30 cellular contexts compared by ENCODE assay signal in the genomic region with DNA sequence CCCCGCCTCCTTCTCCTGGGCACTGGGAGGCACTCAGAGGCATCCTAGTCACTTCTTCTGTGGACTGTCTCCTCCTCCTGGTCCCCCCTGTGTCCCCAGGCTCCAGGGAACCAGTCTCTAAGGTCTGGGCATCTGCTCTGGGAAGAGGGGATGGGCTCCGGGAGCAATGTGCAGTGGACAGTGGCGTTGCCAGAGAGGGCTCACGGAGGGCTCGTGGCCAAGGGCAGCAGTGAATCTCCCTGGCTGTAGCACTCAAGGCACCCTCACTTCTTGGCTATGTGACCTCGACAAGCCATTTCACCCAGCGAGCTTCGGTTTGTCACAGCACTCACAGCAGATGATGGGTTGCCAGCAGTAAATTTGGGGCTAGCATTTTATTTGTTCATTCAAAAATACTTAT.
"Had no signal": no experiment of that assay in that cellular context is flagged by ENCODE, and none has a peak within 500 bp of the region (broad histone marks: within the 10 kb centered on the region; RNA-seq: fewer than 3 reads in every experiment).

No MANE protein-coding gene starts in this region.

- H3K36me3 Mint-ChIP-seq: activated naive CD8-positive, alpha-beta T cell had no signal

- H3K4me1 ChIP-seq: body of pancreas, breast epithelium had no signal

- H3K4me3 ChIP-seq: body of pancreas, breast epithelium, cardiac muscle cell, coronary artery, dorsolateral prefrontal cortex had no signal

- H3K4me3 Mint-ChIP-seq: activated B cell treated with CpG ODN at 0.5 μM for 24 hours; activated CD8-positive, alpha-beta T cell treated with anti-CD3 and anti-CD28 coated beads for 36 hours; activated naive CD8-positive, alpha-beta T cell; activated T-cell treated with anti-CD3 and anti-CD28 coated beads, Interleukin-2, amount 50 U/mL, for 4 hours; activated T-helper 17 cell treated with anti-CD3 and anti-CD28 coated beads, Interleukin-2, amount 50 U/mL, for 72 hours; central memory CD8-positive, alpha-beta T cell; dendritic cell treated with granulocyte-macrophage colony-stimulating factor and Interleukin-4, amounts not matched to agents 40 ng/mL and 50 ng/mL, for 4 days; endodermal cell; T-helper 17 cell; T-helper 2 cell treated with Interferon-gamma antibody and Interleukin-4, amounts not matched to agents 5 μg/mL and 100 μg/mL, for 36 hours had no signal

- H3K27me3 ChIP-seq: body of pancreas, breast epithelium, cardiac muscle cell had no signal

- H3K36me3 ChIP-seq: breast epithelium, cardiac muscle cell, WERI-Rb-1 had no signal

- H3K27ac Mint-ChIP-seq: activated B cell treated with CpG ODN at 0.5 μM for 24 hours; activated CD8-positive, alpha-beta T cell treated with anti-CD3 and anti-CD28 coated beads for 36 hours; activated naive CD8-positive, alpha-beta T cell; activated T-helper 17 cell treated with anti-CD3 and anti-CD28 coated beads, Interleukin-2, amount 50 U/mL, for 72 hours; dendritic cell treated with granulocyte-macrophage colony-stimulating factor and Interleukin-4, amounts not matched to agents 40 ng/mL and 50 ng/mL, for 4 days; T-helper 17 cell; T-helper 2 cell treated with Interferon-gamma antibody and Interleukin-4, amounts not matched to agents 5 μg/mL and 100 μg/mL, for 36 hours had no signal

- H3K9me3 ChIP-seq: body of pancreas, breast epithelium had no signal

- H3K4me1 Mint-ChIP-seq: activated B cell treated with CpG ODN at 0.5 μM for 24 hours; central memory CD8-positive, alpha-beta T cell had no signal

- H3K27ac ChIP-seq: body of pancreas, breast epithelium, coronary artery, dorsolateral prefrontal cortex, WERI-Rb-1 had no signal

- H3K9me3 Mint-ChIP-seq: activated B cell treated with CpG ODN at 0.5 μM for 24 hours; activated CD8-positive, alpha-beta T cell treated with anti-CD3 and anti-CD28 coated beads for 36 hours; activated T-cell treated with anti-CD3 and anti-CD28 coated beads, Interleukin-2, amount 50 U/mL, for 4 hours; activated T-helper 17 cell treated with anti-CD3 and anti-CD28 coated beads, Interleukin-2, amount 50 U/mL, for 72 hours; central memory CD8-positive, alpha-beta T cell; dendritic cell treated with granulocyte-macrophage colony-stimulating factor and Interleukin-4, amounts not matched to agents 40 ng/mL and 50 ng/mL, for 4 days; endodermal cell; T-helper 2 cell treated with Interferon-gamma antibody and Interleukin-4, amounts not matched to agents 5 μg/mL and 100 μg/mL, for 36 hours had no signal

- H3K27me3 Mint-ChIP-seq: activated B cell treated with CpG ODN at 0.5 μM for 24 hours; activated CD8-positive, alpha-beta T cell treated with anti-CD3 and anti-CD28 coated beads for 36 hours; activated naive CD8-positive, alpha-beta T cell; activated T-helper 17 cell treated with anti-CD3 and anti-CD28 coated beads, Interleukin-2, amount 50 U/mL, for 72 hours; T-helper 17 cell had no signal

- DNase-seq: activated B cell treated with CpG ODN at 0.5 μM for 24 hours; activated CD4-positive, alpha-beta T cell treated with anti-CD3 and anti-CD28 coated beads for 48 hours; activated CD4-positive, alpha-beta T cell treated with anti-CD3 and anti-CD28 coated beads, Interleukin-2, amount 50 U/mL, for 1 hour; activated CD4-positive, alpha-beta T cell treated with anti-CD3 and anti-CD28 coated beads, Interleukin-2, amount 50 U/mL, for 48 hours; activated CD8-positive, alpha-beta memory T cell treated with anti-CD3 and anti-CD28 coated beads for 24 hours; activated CD8-positive, alpha-beta T cell treated with anti-CD3 and anti-CD28 coated beads for 36 hours; activated effector memory CD4-positive, alpha-beta T cell treated with Interleukin-2 at 50 U/mL for 16 hours; activated gamma-delta T cell treated with Interleukin-2 at 50 U/mL for 16 hours; activated naive CD4-positive, alpha-beta T cell treated with anti-CD3 and anti-CD28 coated beads, Interleukin-2, amount 50 U/mL, for 16 hours; activated naive CD4-positive, alpha-beta T cell treated with Interleukin-2 at 50 U/mL for 16 hours; activated T-cell treated with anti-CD3 and anti-CD28 coated beads, Interleukin-2, amount 50 U/mL, for 4 hours; amygdala; body of pancreas; dorsolateral prefrontal cortex; effector memory CD4-positive, alpha-beta T cell; foreskin fibroblast; head of caudate nucleus; T-helper 1 cell; T-helper 17 cell; T1000; WERI-Rb-1 had no signal
